Comparison of ENCODE assay signal across 1 cellular context in the genomic region with DNA sequence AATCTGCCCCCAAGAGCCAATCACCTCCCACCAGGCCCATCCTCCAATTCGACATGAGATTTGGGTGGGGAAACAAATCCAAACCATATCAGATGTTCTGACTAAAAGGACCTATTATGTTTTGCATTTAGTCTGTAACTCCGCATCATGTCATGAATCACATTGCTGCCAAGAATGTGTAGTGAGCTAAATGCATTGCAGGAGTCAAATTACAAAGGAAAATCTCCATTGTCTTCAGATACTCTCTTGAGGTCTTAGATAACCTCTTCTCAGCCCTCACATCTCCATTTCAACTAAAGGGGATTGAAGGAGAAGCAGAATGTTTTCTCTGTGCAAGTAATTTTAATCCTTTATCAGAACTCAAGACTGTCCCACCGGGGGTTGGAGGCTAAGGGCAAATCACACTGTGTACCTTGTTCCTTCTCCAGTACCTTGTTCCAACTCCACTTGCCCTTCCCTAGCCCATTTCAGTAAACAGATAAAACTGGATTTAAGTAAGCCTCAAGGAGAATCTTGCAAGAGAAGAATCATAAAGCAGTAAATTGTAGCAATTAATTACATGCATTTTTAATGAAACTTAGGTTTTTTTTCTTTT.
TF ChIP-seq lines count a peak whose summit lies in the region.

No MANE protein-coding gene starts in this region.

TF ChIP-seq in HEK293, 187 proteins besides CTCF, POLR2A, EP300 and RAD21 (continued from another document):
- TF ChIP-seq ZNF518A (tag by site-specific recombination; conservative IDR thresholded peaks at IDR 0.05; ENCODE audit: low read depth) (no peak), KLF10 (tag by site-specific recombination; IDR thresholded peaks at IDR 0.05) (no peak), TRIM28 (IDR thresholded peaks at IDR 0.05; ENCODE audit: borderline replicate concordance, low read length) (0 out of 2 replicates have a peak, but pooled peaks have one; percentile 43), TCF7L2 (IDR thresholded peaks at IDR 0.05; ENCODE audit: borderline replicate concordance, low read depth, low read length) (peak; percentile 68), SP3 (tag by site-specific recombination; IDR thresholded peaks at IDR 0.05) (no peak), ZNF121 (tag by site-specific recombination; IDR thresholded peaks at IDR 0.05) (no peak), ZNF624 (tag by site-specific recombination; IDR thresholded peaks at IDR 0.05) (no peak), ZNF274 (IDR thresholded peaks at IDR 0.05; ENCODE audit: low read length) (no peak), ZNF274 (tag by site-specific recombination; IDR thresholded peaks at IDR 0.05; ENCODE audit: borderline replicate concordance) (no peak), ZNF792 (tag by site-specific recombination; IDR thresholded peaks at IDR 0.05) (no peak), ZNF530 (tag by site-specific recombination; IDR thresholded peaks at IDR 0.05; ENCODE audit: low read depth) (no peak), ZNF514 (tag by site-specific recombination; IDR thresholded peaks at IDR 0.05) (no peak), ZNF394 (tag by site-specific recombination; IDR thresholded peaks at IDR 0.05; ENCODE audit: borderline replicate concordance) (peak; percentile 45; the same call in 1 of the 2 replicates), ZNF529 (tag by site-specific recombination; IDR thresholded peaks at IDR 0.05; ENCODE audit: insufficient replicate concordance) (no peak), ZFP3 (tag by site-specific recombination; IDR thresholded peaks at IDR 0.05; ENCODE audit: low read depth) (no peak), ZNF707 (tag by site-specific recombination; IDR thresholded peaks at IDR 0.05) (no peak), ZNF521 (tag by site-specific recombination; IDR thresholded peaks at IDR 0.05) (no peak), ZBTB7A (tag by site-specific recombination; IDR thresholded peaks at IDR 0.05; ENCODE audit: low read depth) (no peak), ZBTB17 (tag by site-specific recombination; IDR thresholded peaks at IDR 0.05) (no peak), ZIC2 (tag by site-specific recombination; IDR thresholded peaks at IDR 0.05) (no peak), ZNF2 (tag by site-specific recombination; IDR thresholded peaks at IDR 0.05) (no peak), RBAK (tag by site-specific recombination; IDR thresholded peaks at IDR 0.05) (no peak), ZNF10 (tag by site-specific recombination; IDR thresholded peaks at IDR 0.05) (no peak), ZNF510 (tag by site-specific recombination; IDR thresholded peaks at IDR 0.05; ENCODE audit: insufficient replicate concordance) (peak; percentile 85), ZSCAN18 (tag by site-specific recombination; IDR thresholded peaks at IDR 0.05) (no peak)
- TF ChIP-seq, protein P1, sequence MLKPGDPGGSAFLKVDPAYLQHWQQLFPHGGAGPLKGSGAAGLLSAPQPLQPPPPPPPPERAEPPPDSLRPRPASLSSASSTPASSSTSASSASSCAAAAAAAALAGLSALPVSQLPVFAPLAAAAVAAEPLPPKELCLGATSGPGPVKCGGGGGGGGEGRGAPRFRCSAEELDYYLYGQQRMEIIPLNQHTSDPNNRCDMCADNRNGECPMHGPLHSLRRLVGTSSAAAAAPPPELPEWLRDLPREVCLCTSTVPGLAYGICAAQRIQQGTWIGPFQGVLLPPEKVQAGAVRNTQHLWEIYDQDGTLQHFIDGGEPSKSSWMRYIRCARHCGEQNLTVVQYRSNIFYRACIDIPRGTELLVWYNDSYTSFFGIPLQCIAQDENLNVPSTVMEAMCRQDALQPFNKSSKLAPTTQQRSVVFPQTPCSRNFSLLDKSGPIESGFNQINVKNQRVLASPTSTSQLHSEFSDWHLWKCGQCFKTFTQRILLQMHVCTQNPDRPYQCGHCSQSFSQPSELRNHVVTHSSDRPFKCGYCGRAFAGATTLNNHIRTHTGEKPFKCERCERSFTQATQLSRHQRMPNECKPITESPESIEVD (tag by site-specific recombination; IDR thresholded peaks at IDR 0.05), result no peak
TF ChIP-seq in HEK293: peak in this region for 4.
